ENCODE assay signal across 8 cellular contexts in genomic region chr7:69932034-69932628, GRCh38.
DNase-seq lines count a peak whose midpoint lies in the region; ATAC-seq, FAIRE-seq and TF ChIP-seq lines count a peak whose summit lies in the region.

No MANE protein-coding gene starts in this region.

- H3K79me2 ChIP-seq in fibroblast of lung (ENCODE audit: control insufficient read depth, insufficient read depth, low read length), result no peaks in the 10 kb centered on the region

- H3K27ac ChIP-seq in fibroblast of lung (ENCODE audit: insufficient read depth, low read length) (no peak overlapping the region), pancreas (no peak overlapping the region)

- H3K4me3 Mint-ChIP-seq in natural killer cell, result no peak overlapping the region
- no peak overlapping the region for H3K4me3 Mint-ChIP-seq in natural killer cell treated with Interleukin-12 subunit alpha and Interleukin-12 subunit beta and Interleukin-15 and Interleukin-18, amount 100 ng/mL, for 72 hours

- no peaks in the 10 kb centered on the region for H3K36me3 Mint-ChIP-seq in natural killer cell
- no peaks in the 10 kb centered on the region for H3K36me3 Mint-ChIP-seq in natural killer cell treated with Interleukin-12 subunit alpha and Interleukin-12 subunit beta and Interleukin-15 and Interleukin-18, amount 100 ng/mL, for 72 hours

- no peak overlapping the region for H3K4me2 ChIP-seq in fibroblast of lung (ENCODE audit: extremely low read depth, insufficient read depth, low read length)

- H4K20me1 ChIP-seq in fibroblast of lung (ENCODE audit: control insufficient read depth, extremely low read depth, insufficient read depth, low read length), result no peaks in the 10 kb centered on the region

- H3K27me3 ChIP-seq in fibroblast of lung (ENCODE audit: control insufficient read depth, insufficient read depth, low read length), result no peaks in the 10 kb centered on the region
- H3K27me3 ChIP-seq in pancreas, result no peaks in the 10 kb centered on the region

- no peak overlapping the region for H2AFZ ChIP-seq in fibroblast of lung (ENCODE audit: low read length)

- ATAC-seq in natural killer cell, result no peak
- no peak for ATAC-seq in natural killer cell treated with Interleukin-12 subunit alpha and Interleukin-12 subunit beta and Interleukin-15 and Interleukin-18, amount 100 ng/mL, for 72 hours
- ATAC-seq in pancreas, result peak in 3 of 4 donors; percentile 27 to 71 (median 44)
- ATAC-seq in GM18519 (IDR thresholded peaks at IDR 0.05; ENCODE audit: low FRiP score, unreplicated experiment), result no peak

- no peaks in the 10 kb centered on the region for H3K9me3 Mint-ChIP-seq in natural killer cell
- H3K9me3 Mint-ChIP-seq in natural killer cell treated with Interleukin-12 subunit alpha and Interleukin-12 subunit beta and Interleukin-15 and Interleukin-18, amount 100 ng/mL, for 72 hours, result no peaks in the 10 kb centered on the region

- H3K4me3 ChIP-seq in fibroblast of lung (replicated peaks in 1 of 4; ENCODE audit: control extremely low read depth in 1 of 4, insufficient read depth in 1 of 4, low read depth in 3 of 4, low read length in 4 of 4) (no peak overlapping the region), pancreas (no peak overlapping the region)

- H3K27ac Mint-ChIP-seq in natural killer cell, result no peak overlapping the region
- H3K27ac Mint-ChIP-seq in natural killer cell treated with Interleukin-12 subunit alpha and Interleukin-12 subunit beta and Interleukin-15 and Interleukin-18, amount 100 ng/mL, for 72 hours, result no peak overlapping the region

- intact Hi-C loops in natural killer cell (cut with micrococcal nuclease) (no loop called here), pancreas (cut with DNase I) (no loop called here)

- TF ChIP-seq CTCF in natural killer cell (IDR thresholded peaks at IDR 0.05) (peak; percentile 53), fibroblast of lung (conservative IDR thresholded peaks at IDR 0.05 in 1 of 2, IDR thresholded peaks at IDR 0.05 in 1 of 2; ENCODE audit: low read depth in 1 of 2, low read length in 2 of 2) (peak; percentile 66 to 75), pancreas (IDR thresholded peaks at IDR 0.05) (peak in 3 of 4 donors; percentile 8 to 31 (median 20))

- H3K9ac ChIP-seq in fibroblast of lung (ENCODE audit: insufficient read depth, low read length), result no peak overlapping the region

- FAIRE-seq in pancreas (lab: Jason Lieb, UNC) (no peak), GM12891 (lab: Jason Lieb, UNC) (no peak)

- H3K4me1 ChIP-seq in fibroblast of lung (ENCODE audit: control insufficient read depth, extremely low read depth, insufficient read depth, low read length) (no peaks in the 10 kb centered on the region), pancreas (no peaks in the 10 kb centered on the region)

- TF ChIP-seq POLR2A in GM12891 (IDR thresholded peaks at IDR 0.05; ENCODE audit: low read depth, low read length), result no peak

- no peaks in the 10 kb centered on the region for H3K4me1 Mint-ChIP-seq in natural killer cell
- no peaks in the 10 kb centered on the region for H3K4me1 Mint-ChIP-seq in natural killer cell treated with Interleukin-12 subunit alpha and Interleukin-12 subunit beta and Interleukin-15 and Interleukin-18, amount 100 ng/mL, for 72 hours (ENCODE audit: low read depth in 2 of 2)

- DNase-seq in natural killer cell (no peak), NCI-H82 (lab: John Stamatoyannopoulos, UW) (peak; percentile 60), fibroblast of lung (ENCODE audit: low read depth in 2 of 2) (peak; percentile 37 to 50), pancreas (peak in 1 of 6 donors; percentile 20), GM12891 (ENCODE audit: insufficient read length, low spot score) (no peak)
- DNase-seq in natural killer cell treated with Interleukin-12 subunit alpha and Interleukin-12 subunit beta and Interleukin-15 and Interleukin-18, amount 100 ng/mL, for 72 hours (ENCODE audit: low spot score), result no peak
- no peak for DNase-seq in activated CD4-positive, alpha-beta T cell treated with anti-CD3 and anti-CD28 coated beads, Interleukin-2, amount 50 U/mL, for 1 hour

- H3K36me3 ChIP-seq in fibroblast of lung (ENCODE audit: control insufficient read depth, insufficient read depth, low read length) (no peaks in the 10 kb centered on the region), pancreas (no peaks in the 10 kb centered on the region)

- H3K9me3 ChIP-seq in fibroblast of lung (ENCODE audit: control insufficient read depth, insufficient read depth, low read depth, low read length), result no peaks in the 10 kb centered on the region
- H3K9me3 ChIP-seq in pancreas, result no peaks in the 10 kb centered on the region

- no peaks in the 10 kb centered on the region for H3K27me3 Mint-ChIP-seq in natural killer cell (ENCODE audit: low read depth in 2 of 2)
- no peaks in the 10 kb centered on the region for H3K27me3 Mint-ChIP-seq in natural killer cell treated with Interleukin-12 subunit alpha and Interleukin-12 subunit beta and Interleukin-15 and Interleukin-18, amount 100 ng/mL, for 72 hours

- WGBS in pancreas, 2 donors, result 60 to 62% methylated on average over 2 of the region's 2 CpGs

TF ChIP-seq in GM12891, 5 proteins besides CTCF, POLR2A, EP300 and RAD21:
- no peak for TF ChIP-seq SPI1 (IDR thresholded peaks at IDR 0.05; ENCODE audit: low read depth, low read length)

Comparison
In these comparisons a context has a peak if more than half of its experiments do, and no peak if none do; other contexts are left out.
1. ATAC-seq: peak in pancreas (3 of 4); none in natural killer cell (0 of 3), natural killer cell treated with Interleukin-12 subunit alpha and Interleukin-12 subunit beta and Interleukin-15 and Interleukin-18, amount 100 ng/mL, for 72 hours (0 of 2) and GM18519 (single experiment).
2. DNase-seq: peak in NCI-H82 (single experiment) and fibroblast of lung (2 of 2); none in natural killer cell (single experiment), natural killer cell treated with Interleukin-12 subunit alpha and Interleukin-12 subunit beta and Interleukin-15 and Interleukin-18, amount 100 ng/mL, for 72 hours (single experiment), activated CD4-positive, alpha-beta T cell treated with anti-CD3 and anti-CD28 coated beads, Interleukin-2, amount 50 U/mL, for 1 hour (single experiment) and GM12891 (single experiment).
3. CTCF ChIP-seq: peak in every context shown above with its lines; median percentile 70 in fibroblast of lung; 53 in natural killer cell; 20 in pancreas.